1 cellular context compared by ENCODE assay signal in genomic region chr9:137459601-137460362, GRCh38.
TF ChIP-seq lines count a peak whose summit lies in the region.

No MANE protein-coding gene starts in this region.

TF ChIP-seq in HepG2, 621 proteins besides CTCF, POLR2A, EP300 and RAD21 (continued from another document and continues in another):
- TF ChIP-seq ZBTB49 (CRISPR knock-in tag; IDR thresholded peaks at IDR 0.05; ENCODE audit: borderline replicate concordance) (no peak), THYN1 (CRISPR knock-in tag; IDR thresholded peaks at IDR 0.05; ENCODE audit: borderline replicate concordance, low read depth) (no peak), GTF3A (CRISPR knock-in tag; conservative IDR thresholded peaks at IDR 0.05) (no peak), RFX1 (IDR thresholded peaks at IDR 0.05) (no peak), GTF2F1 (IDR thresholded peaks at IDR 0.05; ENCODE audit: low read length) (no peak), JUN (CRISPR knock-in tag; IDR thresholded peaks at IDR 0.05) (no peak), NFKBIZ (CRISPR knock-in tag; IDR thresholded peaks at IDR 0.05) (no peak), ZNF510 (CRISPR knock-in tag; IDR thresholded peaks at IDR 0.05; ENCODE audit: low read depth) (no peak), SALL1 (CRISPR knock-in tag; IDR thresholded peaks at IDR 0.05) (no peak; the same call in 1 of the 2 replicates), ZNF484 (CRISPR knock-in tag; IDR thresholded peaks at IDR 0.05; ENCODE audit: borderline replicate concordance, low read depth) (no peak), KDM5B (CRISPR knock-in tag; IDR thresholded peaks at IDR 0.05; ENCODE audit: borderline replicate concordance) (peak; percentile 57; the same call in 1 of the 2 replicates), SATB2 (CRISPR knock-in tag; IDR thresholded peaks at IDR 0.05) (no peak), SKIL (CRISPR knock-in tag; IDR thresholded peaks at IDR 0.05; ENCODE audit: borderline replicate concordance) (no peak), ATRX (CRISPR knock-in tag; IDR thresholded peaks at IDR 0.05; ENCODE audit: borderline replicate concordance) (no peak), DRAP1 (CRISPR knock-in tag; IDR thresholded peaks at IDR 0.05) (no peak), ZNF235 (CRISPR knock-in tag; IDR thresholded peaks at IDR 0.05; ENCODE audit: borderline replicate concordance) (no peak), ZFY (CRISPR knock-in tag; IDR thresholded peaks at IDR 0.05) (no peak; the same call in 1 of the 2 replicates), XBP1 (CRISPR knock-in tag; IDR thresholded peaks at IDR 0.05) (no peak), DR1 (CRISPR knock-in tag; IDR thresholded peaks at IDR 0.05) (peak; percentile 22; the same call in 1 of the 2 replicates), SMAD3 (CRISPR knock-in tag; IDR thresholded peaks at IDR 0.05) (no peak), ZNF652 (CRISPR knock-in tag; IDR thresholded peaks at IDR 0.05; ENCODE audit: borderline replicate concordance, low read depth) (no peak), ZNF282 (IDR thresholded peaks at IDR 0.05; ENCODE audit: partially characterized antibody) (no peak), EED (CRISPR knock-in tag; IDR thresholded peaks at IDR 0.05) (peak; percentile 63; the same call in 1 of the 2 replicates), ZBTB14 (CRISPR knock-in tag; IDR thresholded peaks at IDR 0.05) (no peak), ZNF225 (CRISPR knock-in tag; IDR thresholded peaks at IDR 0.05) (0 out of 2 replicates have a peak, but pooled peaks have one; percentile 19), ZNF343 (CRISPR knock-in tag; IDR thresholded peaks at IDR 0.05) (peak; percentile 14; the same call in 1 of the 2 replicates), ZZZ3 (CRISPR knock-in tag; IDR thresholded peaks at IDR 0.05; ENCODE audit: borderline replicate concordance) (no peak), ZNF598 (CRISPR knock-in tag; IDR thresholded peaks at IDR 0.05; ENCODE audit: borderline replicate concordance) (no peak), MAFK (conservative IDR thresholded peaks at IDR 0.05 in 1 of 2, IDR thresholded peaks at IDR 0.05 in 1 of 2; ENCODE audit: low read length in 2 of 2) (no peak), IKZF4 (CRISPR knock-in tag; IDR thresholded peaks at IDR 0.05; ENCODE audit: borderline replicate concordance, low read depth, not compliant biosample characterization) (no peak), RARG (CRISPR knock-in tag; IDR thresholded peaks at IDR 0.05; ENCODE audit: low read depth) (no peak), ZGPAT (CRISPR knock-in tag; IDR thresholded peaks at IDR 0.05) (no peak), ZFP62 (CRISPR knock-in tag; IDR thresholded peaks at IDR 0.05) (no peak), CHD4 (IDR thresholded peaks at IDR 0.05; ENCODE audit: borderline replicate concordance, low read length) (no peak), BRCA1 (CRISPR knock-in tag; IDR thresholded peaks at IDR 0.05) (no peak), PHF5A (CRISPR knock-in tag; IDR thresholded peaks at IDR 0.05; ENCODE audit: low read depth, unreplicated experiment) (no peak), ZNF672 (CRISPR knock-in tag; IDR thresholded peaks at IDR 0.05) (no peak), NCOR1 (IDR thresholded peaks at IDR 0.05; ENCODE audit: borderline replicate concordance, low read length) (no peak), THRA (CRISPR knock-in tag; IDR thresholded peaks at IDR 0.05; ENCODE audit: borderline replicate concordance) (no peak), ZBTB3 (CRISPR knock-in tag; IDR thresholded peaks at IDR 0.05; ENCODE audit: borderline replicate concordance, low read depth) (no peak), ISL2 (CRISPR knock-in tag; IDR thresholded peaks at IDR 0.05) (no peak), CEBPZ (IDR thresholded peaks at IDR 0.05; ENCODE audit: low read length) (no peak), PPARG (CRISPR knock-in tag; conservative IDR thresholded peaks at IDR 0.05) (no peak), ZNF790 (CRISPR knock-in tag; IDR thresholded peaks at IDR 0.05; ENCODE audit: borderline replicate concordance) (no peak), ZBTB21 (CRISPR knock-in tag; IDR thresholded peaks at IDR 0.05) (0 out of 2 replicates have a peak, but pooled peaks have one; percentile 24), SP5 (CRISPR knock-in tag; IDR thresholded peaks at IDR 0.05; ENCODE audit: borderline replicate concordance, low read depth) (no peak), ZNF350 (CRISPR knock-in tag; IDR thresholded peaks at IDR 0.05; ENCODE audit: borderline replicate concordance, low read depth) (peak; percentile 46; the same call in 1 of the 2 replicates), KAT2B (IDR thresholded peaks at IDR 0.05; ENCODE audit: borderline replicate concordance, low read depth, low read length) (no peak), MYNN (CRISPR knock-in tag; IDR thresholded peaks at IDR 0.05; ENCODE audit: low read depth) (no peak), MXD4 (CRISPR knock-in tag; IDR thresholded peaks at IDR 0.05) (no peak), ZNF543 (CRISPR knock-in tag; IDR thresholded peaks at IDR 0.05) (no peak), ZFP36L1 (CRISPR knock-in tag; IDR thresholded peaks at IDR 0.05) (no peak; the same call in 1 of the 2 replicates), ZNF33A (CRISPR knock-in tag; IDR thresholded peaks at IDR 0.05; ENCODE audit: borderline replicate concordance) (no peak), ZXDC (CRISPR knock-in tag; IDR thresholded peaks at IDR 0.05) (0 out of 2 replicates have a peak, but pooled peaks have one; percentile 20), TRAFD1 (CRISPR knock-in tag; IDR thresholded peaks at IDR 0.05; ENCODE audit: borderline replicate concordance) (no peak), NR2F1 (CRISPR knock-in tag; IDR thresholded peaks at IDR 0.05) (no peak)
